9 cellular contexts compared by ENCODE assay signal in genomic region chr13:33207616-33207964, GRCh38.
DNase-seq lines count a peak whose midpoint lies in the region; TF ChIP-seq lines count a peak whose summit lies in the region.
"Had no signal": no experiment of that assay in that cellular context is flagged by ENCODE, and none has a peak within 500 bp of the region (broad histone marks: within the 10 kb centered on the region; RNA-seq: fewer than 3 reads in every experiment).

No MANE protein-coding gene starts in this region.

- H3K9me3 ChIP-seq in BE2C: no peaks in the 10 kb centered on the region
- no peaks in the 10 kb centered on the region for H3K9me3 ChIP-seq in MG63

- H3K4me3 Mint-ChIP-seq in nephron: peak overlapping the region in 1 of 3 experiments; percentile 10

- H3K27ac ChIP-seq in dorsolateral prefrontal cortex: peak overlapping the region in 32 of 59 donors; percentile 0 to 83 (median 50)

- DNase-seq in BE2C (peak; percentile 66), MG63 (peak; percentile 66), dorsolateral prefrontal cortex (no peak), NCI-H2107 treated with DMSO at 0.1 percent for 48 hours (lab: John Stamatoyannopoulos, UW; ENCODE audit: unreplicated experiment) (no peak), inferior parietal cortex (ENCODE audit: extremely low spot score) (no peak), hepatic stellate cell (ENCODE audit: low spot score) (no peak), cortex of kidney (lab: John Stamatoyannopoulos, UW) (no peak)
- DNase-seq: activated CD4-positive, alpha-beta T cell treated with anti-CD3 and anti-CD28 coated beads, Interleukin-2, amount 50 U/mL, for 48 hours had no signal

- peaks cover 3% of the 10 kb centered on the region for H3K27me3 Mint-ChIP-seq in nephron (ENCODE audit: low read depth)

- H3K9me3 Mint-ChIP-seq in nephron: no peaks in the 10 kb centered on the region

- H3K27ac Mint-ChIP-seq in nephron: peak overlapping the region; percentile 35 to 92 (median 35)

- H3K4me1 Mint-ChIP-seq in nephron: peaks cover 63% of the 10 kb centered on the region

- no peaks in the 10 kb centered on the region for H3K36me3 ChIP-seq in BE2C
- H3K36me3 ChIP-seq in MG63: peaks cover 18% of the 10 kb centered on the region

- TF ChIP-seq CTCF in BE2C (IDR thresholded peaks at IDR 0.05; ENCODE audit: low read depth, low read length) (no peak), dorsolateral prefrontal cortex (IDR thresholded peaks at IDR 0.05 in 54 of 56, conservative IDR thresholded peaks at IDR 0.05 in 2 of 56; ENCODE audit: low read depth in 1 of 56, partially characterized antibody in 56 of 56) (no peak), nephron (IDR thresholded peaks at IDR 0.05; ENCODE audit: unreplicated experiment in 3 of 3) (no peak)

- H3K4me3 ChIP-seq in BE2C (ENCODE audit: low read depth, low read length): no peak overlapping the region
- no peak overlapping the region for H3K4me3 ChIP-seq in MG63
- no peak overlapping the region for H3K4me3 ChIP-seq in dorsolateral prefrontal cortex

- H3K4me1 ChIP-seq in BE2C: peaks cover 30% of the 10 kb centered on the region

- H3K27me3 ChIP-seq in BE2C (no peaks in the 10 kb centered on the region), MG63 (no peaks in the 10 kb centered on the region), dorsolateral prefrontal cortex (no peaks in the 10 kb centered on the region)

- intact Hi-C loops in dorsolateral prefrontal cortex (cut with DNase I): no loop called here

- H3K36me3 Mint-ChIP-seq in nephron (ENCODE audit: low read depth): no peaks in the 10 kb centered on the region

Comparison
In these comparisons a context has a peak if more than half of its experiments do, and no peak if none do; other contexts are left out.
1. DNase-seq: peak in BE2C (single experiment) and MG63 (single experiment); none in dorsolateral prefrontal cortex (0 of 10), NCI-H2107 treated with DMSO at 0.1 percent for 48 hours (single experiment), inferior parietal cortex (single experiment), hepatic stellate cell (single experiment) and cortex of kidney (single experiment).